12 cellular contexts compared by ENCODE assay signal in genomic region chr20:14406495-14406894, GRCh38.
DNase-seq lines count a peak whose midpoint lies in the region; ATAC-seq, FAIRE-seq and TF ChIP-seq lines count a peak whose summit lies in the region.
"Had no signal": no experiment of that assay in that cellular context is flagged by ENCODE, and none has a peak within 500 bp of the region (broad histone marks: within the 10 kb centered on the region; RNA-seq: fewer than 3 reads in every experiment).

No MANE protein-coding gene starts in this region.

- POLR2A ChIA-PET in Caco-2 (lab: Charles Lee) (interaction anchor here (0.6 to 2.2 kb wide), 3 partner anchors 69 to 767 kb away, joined by 3 to 13 read pairs (median 5); partner anchors contain the start of gene FLRT3), HEK293T (lab: Yijun Ruan, JAX) (no interaction called here)

- BruUV-seq in Caco-2 (replicated peaks; lab: Mats Ljungman, UMichigan) = no TSS peak

- intact Hi-C loops in Caco-2 (cut with micrococcal nuclease; ENCODE audit: unreplicated experiment) = loop anchor here (1.0 to 5.0 kb wide), 8 partner anchors 26 to 580 kb away; partner anchors contain the start of gene FLRT3

- peaks cover 13% of the 10 kb centered on the region; the same call in 1 of the 2 replicates for H3K9me3 ChIP-seq in Caco-2
- no peaks in the 10 kb centered on the region for H3K9me3 ChIP-seq in MG63

- H3K36me3 Mint-ChIP-seq in Caco-2 (ENCODE audit: insufficient read depth, unreplicated experiment) = peaks cover 14% of the 10 kb centered on the region

- H3K27me3 ChIP-seq in Caco-2 (replicated peaks; ENCODE audit: control insufficient read depth, insufficient read depth, low read length) (no peaks in the 10 kb centered on the region), MG63 (no peaks in the 10 kb centered on the region)

- TF ChIP-seq POLR2A in GM12892 (IDR thresholded peaks at IDR 0.05; ENCODE audit: low read depth, low read length) = no peak

- H3K4me1 ChIP-seq in Caco-2 = peaks cover 39% of the 10 kb centered on the region

- H3K36me3 ChIP-seq in Caco-2 (ENCODE audit: control insufficient read depth, insufficient read depth, low read length) = no peaks in the 10 kb centered on the region
- no peaks in the 10 kb centered on the region for H3K36me3 ChIP-seq in MG63

- H3K4me3 Mint-ChIP-seq in Caco-2 (ENCODE audit: unreplicated experiment) = no peak overlapping the region

- peak; percentile 53 for ATAC-seq in HG02623 (IDR thresholded peaks at IDR 0.05; ENCODE audit: unreplicated experiment)
- ATAC-seq in HG03039 (IDR thresholded peaks at IDR 0.05; ENCODE audit: unreplicated experiment) = no peak

- H3K4me1 Mint-ChIP-seq in Caco-2 (ENCODE audit: low read depth, unreplicated experiment) = peaks cover 36% of the 10 kb centered on the region

- TF ChIP-seq CTCF in Caco-2 (IDR thresholded peaks at IDR 0.05; ENCODE audit: insufficient read depth in 1 of 2, low read depth in 1 of 2, low read length in 1 of 2, severe bottlenecking in 1 of 2, unreplicated experiment in 1 of 2) (no peak), fibroblast of the aortic adventitia (IDR thresholded peaks at IDR 0.05; ENCODE audit: insufficient read depth, low read length) (no peak)

- peak overlapping the region; percentile 92 for H3K27ac Mint-ChIP-seq in Caco-2 (ENCODE audit: unreplicated experiment)

- DNase-seq in Caco-2 (peak; percentile 79), MG63 (peak; percentile 70), fibroblast of the aortic adventitia (ENCODE audit: low read depth) (peak; percentile 83), HEK293T (ENCODE audit: extremely low spot score) (no peak), GM12892 (ENCODE audit: insufficient read length) (no peak)
- no peak for DNase-seq in activated CD8-positive, alpha-beta memory T cell treated with anti-CD3 and anti-CD28 coated beads, Interleukin-2, amount 50 U/mL, for 48 hours
- DNase-seq: activated T-cell treated with anti-CD3 and anti-CD28 coated beads for 4 hours, kidney, NCI-H2081 had no signal

- no peak for FAIRE-seq in GM12892 (lab: Jason Lieb, UNC)
- FAIRE-seq: colon, kidney had no signal

- H3K27me3 Mint-ChIP-seq in Caco-2 (ENCODE audit: insufficient read depth, unreplicated experiment) = no peaks in the 10 kb centered on the region

- peaks cover 29% of the 10 kb centered on the region for H3K9me3 Mint-ChIP-seq in Caco-2 (ENCODE audit: unreplicated experiment)

- H3K4me3 ChIP-seq in Caco-2 (ENCODE audit: low read depth, low read length) (no peak overlapping the region), MG63 (no peak overlapping the region), fibroblast of the aortic adventitia (ENCODE audit: low read depth, low read length) (no peak overlapping the region)

- CTCF ChIA-PET in Caco-2 (lab: Charles Lee) (interaction anchor here (1.1 kb wide), 1 partner anchor 69 kb away, joined by 16 read pairs; the partner anchor contains the start of gene FLRT3), HEK293T (lab: Yijun Ruan, JAX) (no interaction called here)

TF ChIP-seq in HEK293T, 16 proteins besides CTCF, POLR2A, EP300 and RAD21:
- no peak for TF ChIP-seq L3MBTL2 (conservative IDR thresholded peaks at IDR 0.05)
- no peak for TF ChIP-seq SUZ12 (IDR thresholded peaks at IDR 0.05)
- TF ChIP-seq BHLHE40 (IDR thresholded peaks at IDR 0.05; ENCODE audit: borderline replicate concordance) = no peak
- no peak for TF ChIP-seq NFRKB (IDR thresholded peaks at IDR 0.05)
- no peak for TF ChIP-seq LEF1 (IDR thresholded peaks at IDR 0.05; ENCODE audit: borderline replicate concordance)
- TF ChIP-seq FOXA1 (IDR thresholded peaks at IDR 0.05) = no peak
- TF ChIP-seq TARDBP (IDR thresholded peaks at IDR 0.05) = no peak
- no peak for TF ChIP-seq CTBP1 (IDR thresholded peaks at IDR 0.05; ENCODE audit: borderline replicate concordance)
- no peak for TF ChIP-seq ARNT (IDR thresholded peaks at IDR 0.05)

Comparison
In these comparisons a context has a peak if more than half of its experiments do, and no peak if none do; other contexts are left out.
1. DNase-seq: peak in Caco-2 (2 of 2), MG63 (single experiment) and fibroblast of the aortic adventitia (single experiment); none in activated CD8-positive, alpha-beta memory T cell treated with anti-CD3 and anti-CD28 coated beads, Interleukin-2, amount 50 U/mL, for 48 hours (single experiment), HEK293T (single experiment) and GM12892 (single experiment).